ENCODE assay signal across 8 cellular contexts in genomic region chr5:179914032-179914755, GRCh38. TPM values are rescaled to one million over a fixed set of nuclear protein-coding genes. Genes with fewer than 3 reads are reported as not detected.
DNase-seq lines count a peak whose midpoint lies in the region; ATAC-seq and TF ChIP-seq lines count a peak whose summit lies in the region.

No MANE protein-coding gene starts in this region.

- H3K27ac ChIP-seq in HEK293 (ENCODE audit: extremely low read depth, low read depth, low read length) (no peak overlapping the region), VCaP (peak overlapping the region; percentile 74), neuronal stem cell (replicated peaks; ENCODE audit: low read length) (no peak overlapping the region)

- no peaks in the 10 kb centered on the region for H3K79me1 ChIP-seq in neuronal stem cell (ENCODE audit: low read depth, low read length)

- H3K18ac ChIP-seq in neuronal stem cell (ENCODE audit: low read length) = no peak overlapping the region

- no peaks in the 10 kb centered on the region for H3K27me3 ChIP-seq in neuronal stem cell (ENCODE audit: control insufficient read depth in 3 of 3, insufficient read depth in 3 of 3, low read depth in 1 of 3, low read length in 3 of 3)

- H2AK5ac ChIP-seq in neuronal stem cell (ENCODE audit: low read depth, low read length) = no peak overlapping the region

- no peak overlapping the region for H2BK5ac ChIP-seq in neuronal stem cell (ENCODE audit: low read length)

- H4K8ac ChIP-seq in neuronal stem cell (ENCODE audit: low read depth, low read length) = no peak overlapping the region

- CTCF ChIA-PET in HEK293 (lab: Yijun Ruan, JAX) = interaction anchor here (0.7 to 1.3 kb wide), 4 partner anchors 8 to 293 kb away, joined by 3 to 6 read pairs (median 6); no protein-coding TSS in a partner anchor

- H3K4ac ChIP-seq in neuronal stem cell (ENCODE audit: low read length) = no peak overlapping the region

- no peak overlapping the region for H2BK15ac ChIP-seq in neuronal stem cell (ENCODE audit: low read length)

- intact Hi-C loops in lower leg skin (cut with DNase I; ENCODE audit: low total_unique reads) = no loop called here

- no peak overlapping the region for H3K4me2 ChIP-seq in neuronal stem cell (ENCODE audit: insufficient read depth, low read length, poor library complexity, severe bottlenecking)

- no peak overlapping the region for H2BK12ac ChIP-seq in neuronal stem cell (ENCODE audit: low read length)

- DNase-seq in AML-193 (lab: John Stamatoyannopoulos, UW) (peak; percentile 29 to 33), lower leg skin (ENCODE audit: low spot score in 2 of 2) (peak; percentile 65 to 77), neuronal stem cell (ENCODE audit: low spot score) (no peak)

- POLR2A ChIA-PET in HEK293 (lab: Yijun Ruan, JAX) = no interaction called here

- no peak overlapping the region for H3K14ac ChIP-seq in neuronal stem cell (ENCODE audit: low read length)

- H4K91ac ChIP-seq in neuronal stem cell (ENCODE audit: low read depth, low read length, poor library complexity) = no peak overlapping the region

- no peak overlapping the region for H2BK120ac ChIP-seq in neuronal stem cell (ENCODE audit: low read depth, low read length)

- 30 to 36% methylated on average over 8 of the region's 8 CpGs for WGBS in lower leg skin, 2 donors
- no CpG with 5 or more reads among the region's 8 CpGs for WGBS in neuronal stem cell (ENCODE audit: extremely low coverage in 2 of 2, insufficient read length in 2 of 2, insufficient replicate concordance in 1 of 2), 2 donors

- TF ChIP-seq CTCF in HEK293 (tag by site-specific recombination; IDR thresholded peaks at IDR 0.05) (no peak), VCaP (conservative IDR thresholded peaks at IDR 0.05) (no peak), lower leg skin (IDR thresholded peaks at IDR 0.05) (no peak)

- H3K9me3 ChIP-seq in HEK293 (ENCODE audit: control insufficient read depth, insufficient read depth, low read depth, low read length) (no peaks in the 10 kb centered on the region), neuronal stem cell (replicated peaks in 1 of 2; ENCODE audit: control insufficient read depth in 2 of 2, insufficient read depth in 1 of 2, low read depth in 1 of 2, low read length in 2 of 2) (no peaks in the 10 kb centered on the region)

- H2AFZ ChIP-seq in neuronal stem cell (ENCODE audit: low read length) = no peak overlapping the region

- no peak for ATAC-seq in GM18861 (IDR thresholded peaks at IDR 0.05; ENCODE audit: unreplicated experiment)
- no peak for ATAC-seq in HG03342 (IDR thresholded peaks at IDR 0.05; ENCODE audit: unreplicated experiment)
- no peak for ATAC-seq in HG03280 (IDR thresholded peaks at IDR 0.05; ENCODE audit: unreplicated experiment)

- H3K4me1 ChIP-seq in HEK293 (ENCODE audit: control insufficient read depth, insufficient read depth, low read length) = no peaks in the 10 kb centered on the region
- peaks cover 0 to 5% of the 10 kb centered on the region in 2 donors for H3K4me1 ChIP-seq in neuronal stem cell (ENCODE audit: control insufficient read depth in 2 of 2, insufficient read depth in 1 of 2, low read depth in 1 of 2, low read length in 2 of 2)

- H3K36me3 ChIP-seq in HEK293 (ENCODE audit: control insufficient read depth in 2 of 2, insufficient read depth in 1 of 2, low read length in 2 of 2) = no peaks in the 10 kb centered on the region
- peaks cover 2 to 6% of the 10 kb centered on the region in 2 donors for H3K36me3 ChIP-seq in neuronal stem cell (replicated peaks in 1 of 2; ENCODE audit: control insufficient read depth in 2 of 2, insufficient read depth in 2 of 2, low read length in 2 of 2)

- TF ChIP-seq POLR2A in lower leg skin (IDR thresholded peaks at IDR 0.05) = no peak

- no peak overlapping the region for H3K9ac ChIP-seq in neuronal stem cell (ENCODE audit: low read depth, low read length, poor library complexity)

- H3K4me3 ChIP-seq in HEK293 (ENCODE audit: low read depth, low read length) (no peak overlapping the region), lower leg skin (ENCODE audit: low read depth, poor library complexity, severe bottlenecking) (no peak overlapping the region), neuronal stem cell (ENCODE audit: low read length in 2 of 2) (no peak overlapping the region)

- H3K23ac ChIP-seq in neuronal stem cell (ENCODE audit: low read depth, low read length, poor library complexity) = no peak overlapping the region

TF ChIP-seq in HEK293, 187 proteins besides CTCF, POLR2A, EP300 and RAD21:
- TF ChIP-seq ZBTB20 (tag by site-specific recombination; IDR thresholded peaks at IDR 0.05) = 0 out of 2 replicates have a peak, but pooled peaks have one; percentile 40
- TF ChIP-seq ZNF518A (tag by site-specific recombination; conservative IDR thresholded peaks at IDR 0.05; ENCODE audit: low read depth) = 0 out of 2 replicates have a peak, but pooled peaks have one; percentile 26
- TF ChIP-seq SCRT1 (tag by site-specific recombination; IDR thresholded peaks at IDR 0.05; ENCODE audit: borderline replicate concordance) = no peak

RNA-seq across cellular contexts. Expression of gene TBC1D9B, which starts 6.5 kb away (rescaled TPM):
- 100 to 1,000 TPM in 2 of 4 donors, 10 to 100 TPM in 2; 71.4 to 125 (median 100) TPM for total RNA-seq in lower leg skin
- 41.1 TPM for polyA plus RNA-seq in neuronal stem cell (2013, experiment 1 of 2)
- 39.6 TPM for polyA plus RNA-seq in neuronal stem cell (2013, experiment 2 of 2)

RNA-seq across cellular contexts. Expression of gene MRNIP, which starts 55.6 kb away (rescaled TPM):
- total RNA-seq in lower leg skin = 10 to 100 TPM; 13.7 to 44.9 (median 26.5) TPM
- 39.6 TPM for polyA plus RNA-seq in neuronal stem cell (2013, experiment 1 of 2)
- polyA plus RNA-seq in neuronal stem cell (2013, experiment 2 of 2) = 39.2 TPM
